In the genomic region with DNA sequence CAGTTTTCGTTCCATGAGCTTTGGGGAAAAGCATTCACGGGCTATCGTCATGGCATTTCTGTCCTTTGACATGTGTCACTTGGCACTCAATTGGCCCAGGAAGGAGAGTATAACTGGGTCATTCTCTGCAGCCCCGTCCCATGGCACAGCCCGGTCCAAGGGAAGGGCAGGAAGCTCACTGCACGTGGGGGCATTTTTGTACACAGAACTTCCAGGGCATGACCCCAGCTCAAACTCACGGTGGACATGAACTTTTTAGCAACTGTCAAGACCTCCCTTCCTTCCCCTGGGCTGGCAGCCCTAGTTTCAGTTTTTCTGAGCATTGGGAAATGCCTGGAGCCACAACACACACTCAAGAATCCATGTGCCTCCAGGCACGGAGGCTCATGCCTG, we compare ENCODE assay signal across 23 cellular contexts.
DNase-seq lines count a peak whose midpoint lies in the region; ATAC-seq, FAIRE-seq and TF ChIP-seq lines count a peak whose summit lies in the region.
"Had no signal": no experiment of that assay in that cellular context is flagged by ENCODE, and none has a peak within 500 bp of the region (broad histone marks: within the 10 kb centered on the region; RNA-seq: fewer than 3 reads in every experiment).

No MANE protein-coding gene starts in this region.

- no peaks in the 10 kb centered on the region for H3K27me3 ChIP-seq in trophoblast cell (ENCODE audit: insufficient read depth, low read length)
- no peaks in the 10 kb centered on the region for H3K27me3 ChIP-seq in upper lobe of right lung
- H3K27me3 ChIP-seq: gastrocnemius medialis, neutrophil, testis had no signal

- H4K12ac ChIP-seq in trophoblast cell (ENCODE audit: low read depth, low read length), result no peak overlapping the region

- H3K9ac ChIP-seq in trophoblast cell (ENCODE audit: low read length) (no peak overlapping the region), kidney (ENCODE audit: low read length in 2 of 2) (no peak overlapping the region)

- no peak overlapping the region for H2BK120ac ChIP-seq in trophoblast cell (ENCODE audit: insufficient read depth, low read length, poor library complexity)

- DNase-seq in coronary artery (ENCODE audit: low spot score) (peak; percentile 83), left ventricle myocardium superior (peak; percentile 36), trophoblast cell (peak; percentile 78), upper lobe of right lung (no peak), kidney (no peak)
- DNase-seq: activated CD4-positive, alpha-beta T cell treated with anti-CD3 and anti-CD28 coated beads for 36 hours; activated effector memory CD4-positive, alpha-beta T cell treated with Interleukin-2 at 50 U/mL for 16 hours; CD8-positive, alpha-beta T cell; erythroblast; gastrocnemius medialis; GOT3; left colon; NCI-H1417; NCI-H69; OCI-M1; SHP77 treated with DMSO at 0.1 percent for 48 hours; T-cell; testis had no signal

- H2BK5ac ChIP-seq in trophoblast cell (ENCODE audit: low read depth, low read length, poor library complexity), result no peak overlapping the region

- H3K79me1 ChIP-seq in trophoblast cell (ENCODE audit: low read length), result no peaks in the 10 kb centered on the region

- no peak overlapping the region for H2AK5ac ChIP-seq in trophoblast cell (ENCODE audit: low read length)

- peaks cover 4 to 11% of the 10 kb centered on the region in 2 experiments for H3K36me3 ChIP-seq in trophoblast cell (ENCODE audit: control insufficient read depth in 1 of 2, insufficient read depth in 2 of 2, low read length in 2 of 2)
- no peaks in the 10 kb centered on the region for H3K36me3 ChIP-seq in upper lobe of right lung
- H3K36me3 ChIP-seq in kidney (ENCODE audit: control insufficient read depth in 1 of 2, insufficient read depth in 2 of 2, low read length in 2 of 2), result peaks cover 0 to 1% of the 10 kb centered on the region in 2 donors
- H3K36me3 ChIP-seq: gastrocnemius medialis, neutrophil had no signal

- no peak overlapping the region for H4K8ac ChIP-seq in trophoblast cell (ENCODE audit: low read depth, low read length)

- H3K79me2 ChIP-seq in trophoblast cell (ENCODE audit: control insufficient read depth, insufficient read depth, low read length, poor library complexity), result no peaks in the 10 kb centered on the region

- H2AFZ ChIP-seq in trophoblast cell (ENCODE audit: insufficient read depth, low read length, poor library complexity), result no peak overlapping the region

- intact Hi-C loops in left ventricle myocardium superior (cut with micrococcal nuclease), result no loop called here
- intact Hi-C loops in upper lobe of right lung (cut with DNase I), result no loop called here
- intact Hi-C loops in kidney (cut with DNase I), result no loop called here

- H3K4me1 ChIP-seq in trophoblast cell (ENCODE audit: control insufficient read depth in 1 of 2, insufficient read depth in 2 of 2, low read length in 2 of 2), result no peaks in the 10 kb centered on the region
- peaks cover 14% of the 10 kb centered on the region for H3K4me1 ChIP-seq in upper lobe of right lung
- H3K4me1 ChIP-seq in kidney (ENCODE audit: control insufficient read depth in 1 of 2, insufficient read depth in 1 of 2, low read depth in 1 of 2, low read length in 2 of 2), result peaks cover 0 to 2% of the 10 kb centered on the region in 2 donors
- H3K4me1 ChIP-seq: gastrocnemius medialis, testis had no signal

- ATAC-seq in left ventricle myocardium superior (peak; percentile 51), upper lobe of right lung (peak; percentile 65), GM19324 (IDR thresholded peaks at IDR 0.05; ENCODE audit: low FRiP score, unreplicated experiment) (no peak), HG03457 (IDR thresholded peaks at IDR 0.05; ENCODE audit: unreplicated experiment) (no peak)
- ATAC-seq: activated CD4-positive, alpha-beta T cell treated with anti-CD3 and anti-CD28 coated beads for 36 hours; CD8-positive, alpha-beta T cell; gastrocnemius medialis; GM12878; left colon; T-cell had no signal

- H3K4ac ChIP-seq in trophoblast cell (ENCODE audit: low read depth, low read length), result no peak overlapping the region

- H3K27ac ChIP-seq in coronary artery (peak overlapping the region; percentile 69 to 88), trophoblast cell (ENCODE audit: low read depth, low read length) (no peak overlapping the region), upper lobe of right lung (peak overlapping the region; percentile 36), kidney (ENCODE audit: low read depth in 2 of 2, low read length in 2 of 2) (no peak overlapping the region)
- H3K27ac ChIP-seq: HL-60, neutrophil, testis had no signal

- no peak overlapping the region for H3K4me2 ChIP-seq in trophoblast cell (ENCODE audit: low read length)

- no peak overlapping the region for H3K18ac ChIP-seq in trophoblast cell (ENCODE audit: low read length)

- WGBS in trophoblast cell (ENCODE audit: extremely low coverage, insufficient coverage, insufficient read length), result no CpG with 5 or more reads among the region's 8 CpGs

- H3K23ac ChIP-seq in trophoblast cell (ENCODE audit: low read length), result no peak overlapping the region

- H3K4me3 ChIP-seq in coronary artery (peak overlapping the region; percentile 68), trophoblast cell (ENCODE audit: low read depth, low read length) (no peak overlapping the region), upper lobe of right lung (no peak overlapping the region), kidney (ENCODE audit: low read length in 2 of 2) (peak overlapping the region in 1 of 2 donors; percentile 32)
- H3K4me3 ChIP-seq: GM12878, testis had no signal

- no peak overlapping the region for H2BK12ac ChIP-seq in trophoblast cell (ENCODE audit: low read length)

- peaks cover 2% of the 10 kb centered on the region for H3K9me3 ChIP-seq in trophoblast cell (ENCODE audit: insufficient read depth, low read depth, low read length)
- H3K9me3 ChIP-seq in upper lobe of right lung, result no peaks in the 10 kb centered on the region
- H3K9me3 ChIP-seq in kidney (ENCODE audit: control insufficient read depth in 1 of 2, low read length in 2 of 2), result no peaks in the 10 kb centered on the region
- H3K9me3 ChIP-seq: gastrocnemius medialis, neutrophil, testis had no signal

- TF ChIP-seq CTCF in coronary artery (IDR thresholded peaks at IDR 0.05) (no peak), upper lobe of right lung (IDR thresholded peaks at IDR 0.05) (no peak), kidney (IDR thresholded peaks at IDR 0.05; ENCODE audit: borderline replicate concordance, extremely low read depth, insufficient read depth) (no peak)

- no peak for FAIRE-seq in kidney (lab: Jason Lieb, UNC)
- FAIRE-seq: GM12878 had no signal

- no peak overlapping the region for H3K14ac ChIP-seq in trophoblast cell (ENCODE audit: low read length)

- H4K91ac ChIP-seq in trophoblast cell (ENCODE audit: low read depth, low read length), result no peak overlapping the region

Comparison
In these comparisons a context has a peak if more than half of its experiments do, and no peak if none do; other contexts are left out.
1. DNase-seq: peak in coronary artery (single experiment), left ventricle myocardium superior (single experiment) and trophoblast cell (2 of 2); none in upper lobe of right lung (single experiment) and kidney (single experiment).
2. H3K27ac ChIP-seq: peak in coronary artery (2 of 2) and upper lobe of right lung (single experiment); none in trophoblast cell (single experiment) and kidney (0 of 2).
3. ATAC-seq: peak in left ventricle myocardium superior (single experiment) and upper lobe of right lung (single experiment); none in GM19324 (single experiment) and HG03457 (single experiment).